ENCODE assay signal across 10 cellular contexts in genomic region chr19:50836543-50837195, GRCh38.
DNase-seq lines count a peak whose midpoint lies in the region; ATAC-seq and TF ChIP-seq lines count a peak whose summit lies in the region.
"Had no signal": no experiment of that assay in that cellular context is flagged by ENCODE, and none has a peak within 500 bp of the region (broad histone marks: within the 10 kb centered on the region; RNA-seq: fewer than 3 reads in every experiment).

No MANE protein-coding gene starts in this region.

- peak overlapping the region; percentile 3 for H3K27ac ChIP-seq in duodenal mucosa (ENCODE audit: low read depth, low read length)
- H3K27ac ChIP-seq: dorsolateral prefrontal cortex had no signal

- H3K9me3 ChIP-seq in duodenal mucosa (ENCODE audit: control insufficient read depth in 1 of 2, low read length in 2 of 2) (no peaks in the 10 kb centered on the region), neuron (ENCODE audit: low read length) (no peaks in the 10 kb centered on the region)
- H3K9me3 ChIP-seq: sigmoid colon had no signal

- no peak for TF ChIP-seq CTCF in LNCaP clone FGC (IDR thresholded peaks at IDR 0.05; ENCODE audit: control insufficient read depth, extremely low read depth, insufficient read depth)

- DNase-seq in COLO668 (lab: John Stamatoyannopoulos, UW; ENCODE audit: unreplicated experiment), result peak; percentile 69
- DNase-seq in LNCaP clone FGC (ENCODE audit: low read depth), result no peak
- DNase-seq in GM03348 (ENCODE audit: low spot score), result no peak
- no peak for DNase-seq in NCI-H446 treated with DMSO at 0.1 percent for 48 hours (lab: John Stamatoyannopoulos, UW)

- peak overlapping the region; percentile 41 for H2AFZ ChIP-seq in neuron (ENCODE audit: low read depth, low read length)

- H3K36me3 ChIP-seq in duodenal mucosa (ENCODE audit: control insufficient read depth in 1 of 2, insufficient read depth in 2 of 2, low read length in 2 of 2) (no peaks in the 10 kb centered on the region), neuron (ENCODE audit: insufficient read depth, low read length) (no peaks in the 10 kb centered on the region)
- H3K36me3 ChIP-seq: sigmoid colon had no signal

- ATAC-seq in GM18907 (IDR thresholded peaks at IDR 0.05; ENCODE audit: unreplicated experiment), result no peak
- ATAC-seq in HG02870 (IDR thresholded peaks at IDR 0.05; ENCODE audit: unreplicated experiment), result no peak

- H3K27me3 ChIP-seq in duodenal mucosa (ENCODE audit: control insufficient read depth in 1 of 2, insufficient read depth in 2 of 2, low read length in 2 of 2), result peaks cover 0 to 2% of the 10 kb centered on the region in 2 donors
- H3K27me3 ChIP-seq in neuron (ENCODE audit: insufficient read depth, low read length), result peaks cover 22% of the 10 kb centered on the region

- H3K4me3 ChIP-seq in LNCaP clone FGC (ENCODE audit: low read depth, low read length), result 0 out of 2 replicates have a peak overlapping the region, but pooled peaks have one; percentile 14
- peak overlapping the region; percentile 76 to 79 for H3K4me3 ChIP-seq in duodenal mucosa (ENCODE audit: low read depth in 1 of 2, low read length in 2 of 2)
- no peak overlapping the region for H3K4me3 ChIP-seq in neuron (ENCODE audit: low read length)

- peak overlapping the region; percentile 48 to 75 for H3K9ac ChIP-seq in duodenal mucosa (ENCODE audit: low read depth in 1 of 2, low read length in 2 of 2)

- H3K4me1 ChIP-seq in duodenal mucosa (ENCODE audit: control insufficient read depth in 1 of 2, insufficient read depth in 2 of 2, low read length in 2 of 2), result peaks cover 6 to 17% of the 10 kb centered on the region in 2 donors
- no peaks in the 10 kb centered on the region for H3K4me1 ChIP-seq in neuron (ENCODE audit: insufficient read depth, low read length)
